Comparison of ENCODE assay signal across 9 cellular contexts in the genomic region with DNA sequence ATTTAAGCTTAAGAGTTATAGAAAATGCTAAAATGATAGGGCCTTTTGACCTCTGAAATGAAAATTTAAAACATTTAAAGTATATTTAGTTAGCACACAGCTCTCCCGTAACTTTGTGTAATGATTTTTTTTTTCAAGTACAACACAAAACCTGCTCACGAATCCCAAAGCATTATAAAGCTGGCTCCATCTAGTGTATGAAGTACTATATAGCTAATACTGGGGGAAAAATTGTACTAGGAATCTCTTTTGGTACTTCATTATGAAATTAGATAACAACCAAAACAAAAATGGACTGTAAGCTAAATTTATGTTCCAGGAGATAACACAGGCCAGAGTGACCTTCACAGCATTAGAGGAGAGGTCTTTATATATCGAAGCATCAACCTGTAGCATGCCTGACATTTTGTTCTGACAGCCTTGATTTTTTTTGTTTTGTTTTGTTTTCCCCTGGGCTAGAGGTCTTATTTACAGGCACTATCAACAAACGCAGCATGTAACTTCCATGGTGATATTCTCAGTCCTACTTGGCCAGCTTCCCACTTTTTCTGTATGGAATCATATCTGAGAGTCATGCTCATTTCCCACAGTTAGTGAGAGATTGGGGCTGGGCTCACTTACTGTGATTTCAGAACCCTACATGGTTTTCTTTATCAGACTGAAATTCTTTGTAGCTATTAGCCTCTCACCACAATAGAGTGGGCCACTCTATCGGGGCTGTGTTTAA.
DNase-seq lines count a peak whose midpoint lies in the region; ATAC-seq, FAIRE-seq and TF ChIP-seq lines count a peak whose summit lies in the region.
"Had no signal": no experiment of that assay in that cellular context is flagged by ENCODE, and none has a peak within 500 bp of the region (broad histone marks: within the 10 kb centered on the region; RNA-seq: fewer than 3 reads in every experiment).

No MANE protein-coding gene starts in this region.

- H3K27ac ChIP-seq in astrocyte (ENCODE audit: low read depth, low read length) (no peak overlapping the region), hepatocyte (no peak overlapping the region), temporal lobe (ENCODE audit: low read depth, low read length) (peak overlapping the region; percentile 53)
- H3K27ac ChIP-seq: esophagus squamous epithelium had no signal

- DNase-seq in DMS53 (lab: John Stamatoyannopoulos, UW) = peak; percentile 24
- no peak for DNase-seq in DMS53 treated with DMSO at 0.1 percent for 48 hours (lab: John Stamatoyannopoulos, UW; ENCODE audit: unreplicated experiment)
- DNase-seq in astrocyte (ENCODE audit: low read depth) = peak; percentile 33
- peak; percentile 41 for DNase-seq in hepatocyte (ENCODE audit: low spot score)
- no peak for DNase-seq in effector CD8-positive, alpha-beta T cell (lab: John Stamatoyannopoulos, UW)
- no peak for DNase-seq in GM19238 (ENCODE audit: insufficient read length, low spot score)
- DNase-seq: esophagus squamous epithelium had no signal

- ATAC-seq in HG02588 (IDR thresholded peaks at IDR 0.05; ENCODE audit: unreplicated experiment) = no peak

- H3K27ac Mint-ChIP-seq in astrocyte (ENCODE audit: unreplicated experiment) = no peak overlapping the region

- H3K4me1 ChIP-seq in astrocyte (ENCODE audit: insufficient read depth, low read length) (no peaks in the 10 kb centered on the region), hepatocyte (ENCODE audit: insufficient read depth) (no peaks in the 10 kb centered on the region)

- H3K36me3 ChIP-seq in astrocyte (ENCODE audit: insufficient read depth, low read length) = no peaks in the 10 kb centered on the region
- H3K36me3 ChIP-seq in hepatocyte (replicated peaks; ENCODE audit: insufficient read depth, low read depth) = no peaks in the 10 kb centered on the region
- H3K36me3 ChIP-seq: esophagus squamous epithelium had no signal

- H4K20me1 ChIP-seq in astrocyte (ENCODE audit: insufficient read depth, low read length) (no peaks in the 10 kb centered on the region), hepatocyte (ENCODE audit: insufficient read depth, poor library complexity, severe bottlenecking) (no peaks in the 10 kb centered on the region)

- H3K9me3 ChIP-seq in astrocyte (ENCODE audit: insufficient read depth, low read depth, low read length) (no peaks in the 10 kb centered on the region), hepatocyte (ENCODE audit: low read depth) (no peaks in the 10 kb centered on the region)
- H3K9me3 ChIP-seq: esophagus squamous epithelium had no signal

- 29% methylated on average over 5 of the region's 5 CpGs for whole genome bisulfite sequencing in hepatocyte (ENCODE audit: low lambda C conversion rate, missing lambda C conversion rate)

- no peaks in the 10 kb centered on the region for H3K9me3 Mint-ChIP-seq in astrocyte (ENCODE audit: unreplicated experiment)

- H3K79me2 ChIP-seq in astrocyte (ENCODE audit: insufficient read depth, low read length) (no peaks in the 10 kb centered on the region), hepatocyte (no peaks in the 10 kb centered on the region)

- H3K9me2 ChIP-seq in hepatocyte (replicated peaks; ENCODE audit: insufficient read depth) = no peaks in the 10 kb centered on the region

- H3K4me2 ChIP-seq in astrocyte (ENCODE audit: low read length) = no peak overlapping the region
- peak overlapping the region; percentile 34 for H3K4me2 ChIP-seq in hepatocyte

- no peak overlapping the region for H3K4me3 ChIP-seq in astrocyte (ENCODE audit: insufficient read depth, low read depth, low read length)
- H3K4me3 ChIP-seq in hepatocyte = no peak overlapping the region
- H3K4me3 ChIP-seq: esophagus squamous epithelium had no signal

- H3K4me3 Mint-ChIP-seq in astrocyte (ENCODE audit: unreplicated experiment) = no peak overlapping the region

- FAIRE-seq in astrocyte (lab: Jason Lieb, UNC) = no peak

- no peaks in the 10 kb centered on the region for H3K27me3 ChIP-seq in astrocyte (ENCODE audit: insufficient read depth, low read length)
- no peaks in the 10 kb centered on the region for H3K27me3 ChIP-seq in hepatocyte
- H3K27me3 ChIP-seq: esophagus squamous epithelium had no signal

- no peak overlapping the region for H2AFZ ChIP-seq in astrocyte (ENCODE audit: low read depth, low read length)
- H2AFZ ChIP-seq in hepatocyte = no peak overlapping the region

- H3K9ac ChIP-seq in astrocyte (ENCODE audit: low read length) = no peak overlapping the region

- TF ChIP-seq CTCF in astrocyte (IDR thresholded peaks at IDR 0.05; ENCODE audit: insufficient read depth, low read depth, low read length) = peak; percentile 40
- TF ChIP-seq CTCF in hepatocyte (IDR thresholded peaks at IDR 0.05; ENCODE audit: poor library complexity) = peak; percentile 66

- no peaks in the 10 kb centered on the region for H3K36me3 Mint-ChIP-seq in astrocyte (ENCODE audit: low read depth, unreplicated experiment)

- peaks cover 16% of the 10 kb centered on the region for H3K4me1 Mint-ChIP-seq in astrocyte (ENCODE audit: low read depth, unreplicated experiment)

- no peaks in the 10 kb centered on the region for H3K27me3 Mint-ChIP-seq in astrocyte (ENCODE audit: low read depth, unreplicated experiment)

Comparison
In these comparisons a context has a peak if more than half of its experiments do, and no peak if none do; other contexts are left out.
1. DNase-seq: peak in DMS53 (single experiment), astrocyte (single experiment) and hepatocyte (single experiment); none in DMS53 treated with DMSO at 0.1 percent for 48 hours (single experiment), effector CD8-positive, alpha-beta T cell (single experiment) and GM19238 (single experiment).